In the genomic region with DNA sequence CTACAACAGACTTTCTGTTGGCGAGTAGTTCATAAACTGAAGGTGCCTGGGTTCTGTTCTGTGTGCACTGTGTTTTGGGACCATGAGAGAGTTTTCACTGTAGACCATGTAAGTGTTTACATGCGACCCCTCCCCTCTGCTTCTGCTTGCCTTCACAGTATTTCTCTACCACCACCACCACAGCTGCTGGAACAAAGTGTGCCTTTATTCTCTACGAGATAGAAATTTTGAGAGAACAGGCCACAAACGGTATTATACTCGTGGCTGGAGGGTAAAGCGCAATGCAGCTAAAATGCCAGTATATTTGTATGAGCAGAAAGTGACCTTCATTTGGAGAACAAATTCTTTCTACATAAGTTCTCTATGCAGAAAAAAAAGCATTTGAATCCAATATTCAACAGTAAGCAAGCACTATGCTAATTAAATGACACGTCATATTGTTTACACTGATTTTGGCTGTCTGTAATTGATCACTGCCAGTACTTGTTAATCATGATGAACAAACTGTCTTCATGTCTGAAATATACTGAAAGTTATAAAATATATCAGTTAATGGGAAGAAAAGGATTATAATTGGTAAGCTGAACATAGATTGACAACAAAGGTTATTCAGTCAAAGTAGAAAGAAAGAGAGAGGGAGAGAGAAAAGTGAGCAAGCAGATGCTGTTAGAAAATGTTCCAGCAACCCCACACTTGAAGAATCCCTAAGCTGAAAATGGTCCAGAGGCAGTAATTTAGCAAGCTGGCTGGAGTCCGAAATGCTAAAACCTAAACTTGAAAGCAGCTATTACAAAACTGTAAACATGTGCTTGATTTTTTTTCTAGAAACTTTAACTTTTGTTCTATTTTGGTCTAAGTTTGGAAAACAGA, we compare ENCODE assay signal across 12 cellular contexts. TPM values are rescaled to one million over a fixed set of nuclear protein-coding genes. Genes with fewer than 3 reads are reported as not detected.
DNase-seq lines count a peak whose midpoint lies in the region; ATAC-seq and TF ChIP-seq lines count a peak whose summit lies in the region.
"Had no signal": no experiment of that assay in that cellular context is flagged by ENCODE, and none has a peak within 500 bp of the region (broad histone marks: within the 10 kb centered on the region; RNA-seq: fewer than 3 reads in every experiment).

No MANE protein-coding gene starts in this region.

- no peaks in the 10 kb centered on the region for H3K9me2 ChIP-seq in SK-N-SH

- H3K27ac ChIP-seq in SK-N-SH (ENCODE audit: low read depth in 2 of 2, low read length in 1 of 2) (peak overlapping the region; percentile 93 to 98), layer of hippocampus (ENCODE audit: low read depth, low read length) (peak overlapping the region; percentile 73)
- H3K27ac ChIP-seq: KMS-11 had no signal

- peak overlapping the region; percentile 22 to 90 (median 82) for H3K27ac Mint-ChIP-seq in brain
- H3K27ac Mint-ChIP-seq: activated T-helper 2 cell treated with anti-CD3 and anti-CD28 coated beads, Interferon-gamma antibody, Interleukin-2, Interleukin-4, amounts not matched to agents 10 μg/mL and 5 μg/mL and 100 μg/mL, durations not matched to agents 14 hours and 24 hours and 36 hours had no signal

- H3K4me3 Mint-ChIP-seq in brain: peak overlapping the region in 4 of 5 experiments; percentile 9 to 72 (median 60)
- H3K4me3 Mint-ChIP-seq: naive B cell had no signal

- H3K27me3 ChIP-seq in SK-N-SH (ENCODE audit: insufficient read depth) (no peaks in the 10 kb centered on the region), layer of hippocampus (ENCODE audit: control insufficient read depth, insufficient read depth, low read length) (no peaks in the 10 kb centered on the region)

- no peak for TF ChIP-seq RAD21 in SK-N-SH (IDR thresholded peaks at IDR 0.05; ENCODE audit: low read length)

- DNase-seq in SK-N-SH (no peak), stromal cell of bone marrow (ENCODE audit: low read depth) (peak; percentile 18), NCI-H526 treated with DMSO at 0.1 percent for 48 hours (lab: John Stamatoyannopoulos, UW) (no peak), kidney tubule cell (ENCODE audit: low spot score) (no peak)
- DNase-seq: naive B cell, NCI-H524 treated with DMSO at 0.1 percent for 48 hours had no signal

- H3K79me2 ChIP-seq in SK-N-SH (ENCODE audit: insufficient read depth): peaks cover 15% of the 10 kb centered on the region; the same call in 1 of the 2 replicates

- TF ChIP-seq EP300 in SK-N-SH (IDR thresholded peaks at IDR 0.05; ENCODE audit: borderline replicate concordance in 1 of 2, low read depth in 1 of 2, low read length in 1 of 2): no peak

- CTCF ChIA-PET in SK-N-SH (lab: Yijun Ruan, JAX): interaction anchor here (0.7 to 4.0 kb wide), 8 partner anchors 9 to 96 kb away, joined by 3 to 15 read pairs (median 3); a partner anchor contains a TSS

- no peaks in the 10 kb centered on the region for H3K27me3 Mint-ChIP-seq in brain
- H3K27me3 Mint-ChIP-seq: naive B cell had no signal

- H3K4me3 ChIP-seq in SK-N-SH (ENCODE audit: low read depth in 2 of 2, low read length in 1 of 2): no peak overlapping the region

- no peak for ATAC-seq in SK-N-SH treated with all-trans-retinoic acid at 6 μM for 48 hours
- no peak for ATAC-seq in GM19328 (IDR thresholded peaks at IDR 0.05; ENCODE audit: unreplicated experiment)

- H3F3A ChIP-seq in SK-N-SH (replicated peaks; ENCODE audit: insufficient read depth): peaks cover 45% of the 10 kb centered on the region

- peaks cover 38 to 79% of the 10 kb centered on the region in 2 experiments for H3K4me1 ChIP-seq in SK-N-SH (ENCODE audit: control insufficient read depth in 1 of 2, insufficient read depth in 2 of 2, low read depth in 1 of 2, low read length in 1 of 2)

- H3K36me3 Mint-ChIP-seq in brain: peaks cover 18% of the 10 kb centered on the region

- H2AFZ ChIP-seq in SK-N-SH (ENCODE audit: low read depth): no peak overlapping the region

- H3K36me3 ChIP-seq in SK-N-SH (replicated peaks in 1 of 2; ENCODE audit: control insufficient read depth in 1 of 2, insufficient read depth in 2 of 2, low read length in 1 of 2): peaks cover 6 to 7% of the 10 kb centered on the region in 2 experiments

- H3K4me2 ChIP-seq in SK-N-SH: peak overlapping the region; percentile 48; the same call in 1 of the 2 replicates
- H3K4me2 ChIP-seq: KMS-11 had no signal

- H3K4me1 Mint-ChIP-seq in brain: peaks cover 56% of the 10 kb centered on the region

- WGBS in SK-N-SH (ENCODE audit: low lambda C conversion rate): 82% methylated on average over 8 of the region's 8 CpGs

- H3K9me3 ChIP-seq in SK-N-SH: no peaks in the 10 kb centered on the region

- H3K9ac ChIP-seq in SK-N-SH: peak overlapping the region; percentile 47; the same call in 1 of the 2 replicates
- H3K9ac ChIP-seq: KMS-11 had no signal

- POLR2A ChIA-PET in SK-N-SH (lab: Yijun Ruan, JAX): no interaction called here

- H4K20me1 ChIP-seq in SK-N-SH (ENCODE audit: insufficient read depth): no peaks in the 10 kb centered on the region

- no peak for TF ChIP-seq CTCF in SK-N-SH (IDR thresholded peaks at IDR 0.05)
- TF ChIP-seq CTCF in brain (conservative IDR thresholded peaks at IDR 0.05): no peak

- no peaks in the 10 kb centered on the region for H3K9me3 Mint-ChIP-seq in brain
- H3K9me3 Mint-ChIP-seq: activated T-helper 2 cell treated with anti-CD3 and anti-CD28 coated beads, Interferon-gamma antibody, Interleukin-2, Interleukin-4, amounts not matched to agents 10 μg/mL and 5 μg/mL and 100 μg/mL, durations not matched to agents 14 hours and 24 hours and 36 hours; naive B cell had no signal

TF ChIP-seq in SK-N-SH, 30 proteins besides CTCF, POLR2A, EP300 and RAD21 (continues in another document):
- TF ChIP-seq JUND (IDR thresholded peaks at IDR 0.05) (no peak), EZH2phosphoT487 (IDR thresholded peaks at IDR 0.05; ENCODE audit: borderline replicate concordance, low read depth) (no peak), RFX5 (IDR thresholded peaks at IDR 0.05; ENCODE audit: low read length) (no peak), POLR2AphosphoS5 (IDR thresholded peaks at IDR 0.05; ENCODE audit: low read depth, low read length) (no peak), NRF1 (IDR thresholded peaks at IDR 0.05; ENCODE audit: low read depth, low read length) (no peak), MXI1 (IDR thresholded peaks at IDR 0.05; ENCODE audit: low read depth, low read length) (no peak), CHD2 (IDR thresholded peaks at IDR 0.05; ENCODE audit: low read length, partially characterized antibody) (no peak), TAF1 (IDR thresholded peaks at IDR 0.05; ENCODE audit: borderline replicate concordance, low read depth, low read length) (no peak), MEF2A (IDR thresholded peaks at IDR 0.05; ENCODE audit: borderline replicate concordance, low read depth) (no peak)
- TF ChIP-seq, protein P1, sequence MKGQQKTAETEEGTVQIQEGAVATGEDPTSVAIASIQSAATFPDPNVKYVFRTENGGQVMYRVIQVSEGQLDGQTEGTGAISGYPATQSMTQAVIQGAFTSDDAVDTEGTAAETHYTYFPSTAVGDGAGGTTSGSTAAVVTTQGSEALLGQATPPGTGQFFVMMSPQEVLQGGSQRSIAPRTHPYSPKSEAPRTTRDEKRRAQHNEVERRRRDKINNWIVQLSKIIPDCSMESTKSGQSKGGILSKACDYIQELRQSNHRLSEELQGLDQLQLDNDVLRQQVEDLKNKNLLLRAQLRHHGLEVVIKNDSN (IDR thresholded peaks at IDR 0.05; ENCODE audit: borderline replicate concordance, low read depth): no peak

TF ChIP-seq in SK-N-SH treated with all-trans-retinoic acid at 6 μM for 48 hours, 23 proteins besides CTCF, POLR2A, EP300 and RAD21:
- TF ChIP-seq, protein P2, sequence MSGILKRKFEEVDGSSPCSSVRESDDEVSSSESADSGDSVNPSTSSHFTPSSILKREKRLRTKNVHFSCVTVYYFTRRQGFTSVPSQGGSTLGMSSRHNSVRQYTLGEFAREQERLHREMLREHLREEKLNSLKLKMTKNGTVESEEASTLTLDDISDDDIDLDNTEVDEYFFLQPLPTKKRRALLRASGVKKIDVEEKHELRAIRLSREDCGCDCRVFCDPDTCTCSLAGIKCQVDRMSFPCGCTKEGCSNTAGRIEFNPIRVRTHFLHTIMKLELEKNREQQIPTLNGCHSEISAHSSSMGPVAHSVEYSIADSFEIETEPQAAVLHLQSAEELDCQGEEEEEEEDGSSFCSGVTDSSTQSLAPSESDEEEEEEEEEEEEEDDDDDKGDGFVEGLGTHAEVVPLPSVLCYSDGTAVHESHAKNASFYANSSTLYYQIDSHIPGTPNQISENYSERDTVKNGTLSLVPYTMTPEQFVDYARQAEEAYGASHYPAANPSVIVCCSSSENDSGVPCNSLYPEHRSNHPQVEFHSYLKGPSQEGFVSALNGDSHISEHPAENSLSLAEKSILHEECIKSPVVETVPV (CRISPR knock-in tag; IDR thresholded peaks at IDR 0.05): no peak
- no peak for TF ChIP-seq ZFP3 (CRISPR knock-in tag; IDR thresholded peaks at IDR 0.05)

RNA-seq across cellular contexts. Expression of a gene that starts 8.8 kb away (rescaled TPM):
- polyA plus RNA-seq in SK-N-SH (2012; rRNA removed) (0.07 TPM in 1 of 2 replicates, not detected in the other), brain (ENCODE audit: insufficient read depth, low read depth, low replicate concordance) (not detected)
- polyA plus RNA-seq in SK-N-SH (2012; cell fraction: cytosol; rRNA removed): 0.04 and 0.18 TPM in 2 replicates
- polyA plus RNA-seq in SK-N-SH (2012; cell fraction: nucleus; rRNA removed): 0.06 and 0.39 TPM in 2 replicates

RNA-seq across cellular contexts. Expression of a gene that starts 41.7 kb away (rescaled TPM):
- 28.4 and 36.1 TPM in 2 replicates for polyA plus RNA-seq in SK-N-SH (2012; rRNA removed)
- 29.4 and 31.6 TPM in 2 replicates for polyA plus RNA-seq in SK-N-SH (2012; cell fraction: cytosol; rRNA removed)
- polyA plus RNA-seq in SK-N-SH (2012; cell fraction: nucleus; rRNA removed): 64.7 and 89.2 TPM in 2 replicates
- polyA plus RNA-seq in brain (ENCODE audit: insufficient read depth, low read depth, low replicate concordance): 9.9 TPM
